26 cellular contexts compared by ENCODE assay signal in the genomic region with DNA sequence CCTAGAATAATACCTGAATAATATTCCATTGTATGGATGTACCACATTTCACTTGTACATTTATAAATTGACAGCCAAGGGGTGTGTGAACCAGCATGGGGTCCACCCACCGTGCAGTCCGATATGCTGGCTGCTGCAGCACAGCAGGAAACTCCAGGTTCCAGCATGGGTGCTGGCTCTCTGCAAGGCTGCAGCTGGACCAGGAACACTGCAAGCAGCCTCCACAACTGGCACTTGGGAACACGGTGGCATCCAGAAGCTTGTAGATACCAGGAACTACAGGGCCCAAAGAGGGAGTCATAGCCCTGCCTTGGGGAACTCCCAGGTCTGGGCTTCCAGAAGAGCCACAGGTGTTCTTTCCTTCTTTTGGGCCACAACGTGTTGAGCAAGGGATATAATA.
"Had no signal": no experiment of that assay in that cellular context is flagged by ENCODE, and none has a peak within 500 bp of the region (broad histone marks: within the 10 kb centered on the region; RNA-seq: fewer than 3 reads in every experiment).

No MANE protein-coding gene starts in this region.

- H3K4me1 Mint-ChIP-seq: endodermal cell, immature natural killer cell, memory B cell, mesothelial cell of epicardium had no signal

- H3K36me3 Mint-ChIP-seq: immature natural killer cell, memory B cell had no signal

- H3K4me3 ChIP-seq: colonic mucosa, esophagus squamous epithelium, gastroesophageal sphincter, heart left ventricle, hepatocyte, left lung, lower lobe of right lung, mucosa of descending colon had no signal

- H3K4me1 ChIP-seq: colonic mucosa, esophagus squamous epithelium, gastroesophageal sphincter, heart left ventricle, left lung, lower lobe of right lung had no signal

- ATAC-seq: effector memory CD8-positive, alpha-beta T cell; esophagus mucosa; gastroesophageal sphincter; heart left ventricle; left lung; left ventricle myocardium superior; lower lobe of right lung; mucosa of descending colon had no signal

- H3K4me3 Mint-ChIP-seq: dendritic cell treated with granulocyte-macrophage colony-stimulating factor and Interleukin-4, amounts not matched to agents 40 ng/mL and 50 ng/mL, for 4 days; effector memory CD8-positive, alpha-beta T cell; endodermal cell; immature natural killer cell; memory B cell; mesothelial cell of epicardium had no signal

- H3K4me2 ChIP-seq: hepatocyte had no signal

- H3K9me3 Mint-ChIP-seq: dendritic cell treated with granulocyte-macrophage colony-stimulating factor and Interleukin-4, amounts not matched to agents 40 ng/mL and 50 ng/mL, for 4 days; effector memory CD8-positive, alpha-beta T cell; immature natural killer cell; memory B cell had no signal

- H3K27ac ChIP-seq: colonic mucosa, epithelial cell of prostate, esophagus squamous epithelium, gastroesophageal sphincter, heart left ventricle, hepatocyte, left lung, lower lobe of right lung had no signal

- DNase-seq: colonic mucosa; cortex of kidney; effector CD8-positive, alpha-beta T cell; effector memory CD8-positive, alpha-beta T cell; endodermal cell; erythroblast; esophagus squamous epithelium; foreskin fibroblast; heart left ventricle; hypothalamus; immature natural killer cell; islet precursor cell; kidney; kidney glomerular epithelial cell; left lung; left ventricle myocardium superior; lower lobe of right lung; mesendoderm had no signal

- H3K27ac Mint-ChIP-seq: dendritic cell treated with granulocyte-macrophage colony-stimulating factor and Interleukin-4, amounts not matched to agents 40 ng/mL and 50 ng/mL, for 4 days; effector memory CD8-positive, alpha-beta T cell; endodermal cell; immature natural killer cell; memory B cell; mesothelial cell of epicardium had no signal

- H3K27me3 Mint-ChIP-seq: dendritic cell treated with granulocyte-macrophage colony-stimulating factor and Interleukin-4, amounts not matched to agents 40 ng/mL and 50 ng/mL, for 4 days; effector memory CD8-positive, alpha-beta T cell had no signal

- H3K9me3 ChIP-seq: colonic mucosa, esophagus squamous epithelium, gastroesophageal sphincter, heart left ventricle, left lung, lower lobe of right lung, mucosa of descending colon had no signal

- H3K36me3 ChIP-seq: colonic mucosa, esophagus squamous epithelium, gastroesophageal sphincter, heart left ventricle, left lung, lower lobe of right lung had no signal

- H2AFZ ChIP-seq: hepatocyte had no signal

- H3K79me2 ChIP-seq: hepatocyte had no signal

- H3K27me3 ChIP-seq: colonic mucosa, esophagus squamous epithelium, gastroesophageal sphincter, hepatocyte, left lung had no signal
